In the genomic region with DNA sequence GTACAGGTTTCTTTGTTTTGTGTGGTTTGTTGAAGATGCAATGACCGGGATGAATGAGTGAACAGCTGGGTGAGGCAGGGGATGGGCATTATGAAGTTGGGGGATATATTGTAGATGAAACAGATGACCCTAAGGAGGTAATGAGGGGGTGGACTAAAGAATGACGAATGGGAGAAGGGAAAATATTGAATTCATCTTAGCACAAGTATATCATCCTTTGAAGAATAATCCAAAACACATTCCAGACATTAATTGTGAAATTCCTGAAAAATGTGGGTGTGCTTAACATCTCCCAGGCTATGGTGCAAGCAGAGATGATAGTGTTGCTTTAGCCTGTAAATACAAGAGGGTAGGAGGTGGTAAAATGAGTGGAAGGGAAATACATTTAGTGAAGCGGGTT, we compare ENCODE assay signal across 17 cellular contexts. TPM values are rescaled to one million over a fixed set of nuclear protein-coding genes. Genes with fewer than 3 reads are reported as not detected.
DNase-seq lines count a peak whose midpoint lies in the region; TF ChIP-seq lines count a peak whose summit lies in the region.
"Had no signal": no experiment of that assay in that cellular context is flagged by ENCODE, and none has a peak within 500 bp of the region (broad histone marks: within the 10 kb centered on the region; RNA-seq: fewer than 3 reads in every experiment).

No MANE protein-coding gene starts in this region.

- H3K27ac ChIP-seq in ACC112 (ENCODE audit: low read depth, low read length): peak overlapping the region; percentile 81
- H3K27ac ChIP-seq in coronary artery: peak overlapping the region; percentile 41 to 80
- H3K27ac ChIP-seq: cardiac muscle cell had no signal

- peaks cover 98% of the 10 kb centered on the region for H3K79me2 ChIP-seq in ACC112 (ENCODE audit: control insufficient read depth, insufficient read depth, low read length, unreplicated experiment)

- no peaks in the 10 kb centered on the region for H3K36me3 Mint-ChIP-seq in mesothelial cell of epicardium
- H3K36me3 Mint-ChIP-seq in glutamatergic neuron (ENCODE audit: unreplicated experiment): no peaks in the 10 kb centered on the region
- H3K36me3 Mint-ChIP-seq: activated CD8-positive, alpha-beta memory T cell treated with anti-CD3 and anti-CD28 coated beads, Interleukin-2, amount 10 ng/mL, durations not matched to agents 7 days and 5 days had no signal

- peak; percentile 60 for DNase-seq in NCI-H460 (ENCODE audit: extremely low read depth, low read depth)
- no peak for DNase-seq in coronary artery (ENCODE audit: low spot score)
- no peak for DNase-seq in mesothelial cell of epicardium (ENCODE audit: low spot score in 2 of 2, unreplicated experiment in 2 of 2)
- DNase-seq in NCI-H1092 treated with DMSO at 0.1 percent for 48 hours (lab: John Stamatoyannopoulos, UW): no peak
- no peak for DNase-seq in activated CD8-positive, alpha-beta memory T cell treated with anti-CD3 and anti-CD28 coated beads, Interleukin-2, amount 50 U/mL, for 4 hours
- DNase-seq in G401 (ENCODE audit: low spot score): no peak
- no peak for DNase-seq in glutamatergic neuron
- DNase-seq: ACHN; activated CD4-positive, CD25-positive, alpha-beta regulatory T cell; activated CD8-positive, alpha-beta memory T cell treated with anti-CD3 and anti-CD28 coated beads, Interleukin-2, amount 10 ng/mL, durations not matched to agents 7 days and 5 days; activated naive CD4-positive, alpha-beta T cell treated with anti-CD3 and anti-CD28 coated beads for 36 hours; Calu3; hypothalamus; NCI-H1092; stimulated activated naive CD4-positive, alpha-beta T cell had no signal

- H3K36me3 ChIP-seq in ACC112 (ENCODE audit: insufficient read depth, low read length): peaks cover 21% of the 10 kb centered on the region; the same call in 1 of the 2 replicates
- H3K36me3 ChIP-seq: cardiac muscle cell had no signal

- H3K4me1 ChIP-seq in ACC112 (ENCODE audit: control insufficient read depth, insufficient read depth, low read length, unreplicated experiment): peaks cover 65% of the 10 kb centered on the region

- H3K4me3 Mint-ChIP-seq in mesothelial cell of epicardium (no peak overlapping the region), glutamatergic neuron (ENCODE audit: unreplicated experiment) (no peak overlapping the region)
- H3K4me3 Mint-ChIP-seq: activated CD8-positive, alpha-beta memory T cell treated with anti-CD3 and anti-CD28 coated beads, Interleukin-2, amount 10 ng/mL, durations not matched to agents 7 days and 5 days; activated naive CD4-positive, alpha-beta T cell treated with anti-CD3 and anti-CD28 coated beads for 36 hours had no signal

- TF ChIP-seq CTCF in coronary artery (IDR thresholded peaks at IDR 0.05) (no peak), mesothelial cell of epicardium (IDR thresholded peaks at IDR 0.05; ENCODE audit: unreplicated experiment) (no peak), glutamatergic neuron (IDR thresholded peaks at IDR 0.05; ENCODE audit: partially characterized antibody, unreplicated experiment) (no peak)

- no peaks in the 10 kb centered on the region for H3K27me3 Mint-ChIP-seq in mesothelial cell of epicardium (ENCODE audit: low read depth)
- H3K27me3 Mint-ChIP-seq in glutamatergic neuron (ENCODE audit: unreplicated experiment): peaks cover 12% of the 10 kb centered on the region

- in situ Hi-C loops in G401 (cut with HindIII; ENCODE audit: low sequenced_read_pairs): no loop called here

- H3K27me3 ChIP-seq in ACC112 (ENCODE audit: insufficient read depth, low read length): no peaks in the 10 kb centered on the region

- H3K9me3 Mint-ChIP-seq in mesothelial cell of epicardium (no peaks in the 10 kb centered on the region), glutamatergic neuron (ENCODE audit: unreplicated experiment) (peaks cover 5% of the 10 kb centered on the region)
- H3K9me3 Mint-ChIP-seq: activated naive CD4-positive, alpha-beta T cell treated with anti-CD3 and anti-CD28 coated beads for 36 hours had no signal

- peak overlapping the region; percentile 85 for H3K4me3 ChIP-seq in ACC112 (ENCODE audit: low read depth, low read length)
- H3K4me3 ChIP-seq in coronary artery: peak overlapping the region; percentile 52
- H3K4me3 ChIP-seq: cardiac muscle cell had no signal

- no peak overlapping the region for H2AFZ ChIP-seq in ACC112 (ENCODE audit: low read length, unreplicated experiment)

- H3K27ac Mint-ChIP-seq in mesothelial cell of epicardium: peak overlapping the region; percentile 69
- H3K27ac Mint-ChIP-seq in glutamatergic neuron (ENCODE audit: unreplicated experiment): no peak overlapping the region
- H3K27ac Mint-ChIP-seq: activated CD8-positive, alpha-beta memory T cell treated with anti-CD3 and anti-CD28 coated beads, Interleukin-2, amount 10 ng/mL, durations not matched to agents 7 days and 5 days; activated naive CD4-positive, alpha-beta T cell treated with anti-CD3 and anti-CD28 coated beads for 36 hours had no signal

- H3K4me1 Mint-ChIP-seq in mesothelial cell of epicardium: peaks cover 77% of the 10 kb centered on the region
- H3K4me1 Mint-ChIP-seq in glutamatergic neuron (ENCODE audit: low read depth, unreplicated experiment): peaks cover 11% of the 10 kb centered on the region

RNA-seq across cellular contexts. Expression of gene CRIM1, which starts 5.8 kb away (rescaled TPM):
- total RNA-seq in NCI-H460 (2014; rRNA removed; shearing (Covaris generic)): 115 and 117 TPM in 2 replicates
- polyA plus RNA-seq in NCI-H460 (2014; cell fraction: nucleus; rRNA removed): 47.5 and 62.7 TPM in 2 replicates
- total RNA-seq in mesothelial cell of epicardium (58.3 to 69.7 TPM (median 61.8 TPM) in 3 replicates), glutamatergic neuron (ENCODE audit: unreplicated experiment) (35.7 TPM)
- 32.1 and 43.4 TPM in 2 replicates for total RNA-seq in G401 (2014; rRNA removed; shearing (Covaris generic))
